In the genomic region with DNA sequence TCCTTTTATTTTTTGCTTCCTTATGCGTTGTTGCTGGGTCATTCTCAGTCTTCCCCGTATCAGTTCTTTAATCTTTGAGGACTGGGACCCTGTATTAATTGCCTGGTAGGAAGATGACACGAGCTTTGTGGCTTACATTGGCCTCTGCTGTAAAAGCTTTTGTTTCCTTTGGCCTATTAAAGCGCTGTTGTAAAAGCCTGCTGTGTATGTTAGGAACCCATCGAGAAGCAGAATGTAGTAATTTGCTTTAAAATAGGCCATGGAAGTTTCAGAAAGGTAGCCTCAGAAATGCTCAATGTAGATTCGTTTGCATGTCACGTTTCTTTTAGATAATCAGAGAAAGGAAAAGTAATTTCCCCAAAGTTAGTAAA, we compare ENCODE assay signal across 8 cellular contexts.
DNase-seq lines count a peak whose midpoint lies in the region; ATAC-seq and TF ChIP-seq lines count a peak whose summit lies in the region.

No MANE protein-coding gene starts in this region.

- H3K79me2 ChIP-seq in PC-9 (ENCODE audit: low read depth) = no peaks in the 10 kb centered on the region

- POLR2A ChIA-PET in PC-9 (lab: Charles Lee; ENCODE audit: unreplicated experiment) = interaction anchor here (0.6 to 0.7 kb wide), 3 partner anchors 95 to 325 kb away, joined by 3 to 6 read pairs (median 4); no protein-coding TSS in a partner anchor

- peaks cover 34% of the 10 kb centered on the region for H3F3A ChIP-seq in PC-9 (ENCODE audit: insufficient read depth, low read depth)

- H3K4me1 ChIP-seq in BLaER1 (peaks cover 26% of the 10 kb centered on the region), PC-9 (replicated peaks; ENCODE audit: insufficient read depth) (peaks cover 28% of the 10 kb centered on the region), esophagus muscularis mucosa (peaks cover 24 to 44% (median 38%) of the 10 kb centered on the region in 4 donors), ovary (ENCODE audit: insufficient read depth) (peaks cover 3% of the 10 kb centered on the region)

- intact Hi-C loops in PC-9 (cut with micrococcal nuclease; ENCODE audit: unreplicated experiment) (loop anchor here (1.0 to 10.0 kb wide), 5 partner anchors 180 to 1622 kb away; partner anchors contain the start of gene N4BP2L2), esophagus muscularis mucosa (cut with DNase I) (loop anchor here (5.0 kb wide), 1 partner anchor 191 kb away; no protein-coding TSS in a partner anchor), ovary (cut with DNase I) (loop anchor here in 2 of 4 donors (2.0 to 10.0 kb wide), 4 partner anchors 182 to 956 kb away; partner anchors contain the start of gene PDS5B (in 2 of the 2))

- H3K27ac ChIP-seq in BLaER1 = peak overlapping the region; percentile 98
- peak overlapping the region; percentile 99 for H3K27ac ChIP-seq in PC-9
- peak overlapping the region; percentile 91 to 95 (median 92) for H3K27ac ChIP-seq in esophagus muscularis mucosa (replicated peaks in 1 of 4)
- peak overlapping the region; percentile 92 to 96 for H3K27ac ChIP-seq in ovary

- TF ChIP-seq CTCF in PC-9 (conservative IDR thresholded peaks at IDR 0.05) (no peak), esophagus muscularis mucosa (IDR thresholded peaks at IDR 0.05) (no peak), ovary (IDR thresholded peaks at IDR 0.05) (no peak)

- TF ChIP-seq POLR2A in esophagus muscularis mucosa (IDR thresholded peaks at IDR 0.05; ENCODE audit: low read depth) = no peak
- no peak for TF ChIP-seq POLR2A in ovary (IDR thresholded peaks at IDR 0.05)

- H3K9ac ChIP-seq in BLaER1 = peak overlapping the region; percentile 93

- no TSS peak for BruUV-seq in PC-9 (replicated peaks; lab: Mats Ljungman, UMichigan)

- ATAC-seq in GM21515 (IDR thresholded peaks at IDR 0.05; ENCODE audit: unreplicated experiment) (peak; percentile 7), GM21367 (IDR thresholded peaks at IDR 0.05; ENCODE audit: unreplicated experiment) (no peak)

- no peaks in the 10 kb centered on the region for H4K20me1 ChIP-seq in BLaER1
- no peaks in the 10 kb centered on the region for H4K20me1 ChIP-seq in PC-9 (ENCODE audit: insufficient read depth)

- H3K4me2 ChIP-seq in BLaER1 = peak overlapping the region; percentile 75
- H3K4me2 ChIP-seq in PC-9 = peak overlapping the region; percentile 89

- H3K36me3 ChIP-seq in BLaER1 = no peaks in the 10 kb centered on the region
- H3K36me3 ChIP-seq in PC-9 (ENCODE audit: low read depth) = no peaks in the 10 kb centered on the region
- H3K36me3 ChIP-seq in esophagus muscularis mucosa = no peaks in the 10 kb centered on the region
- no peaks in the 10 kb centered on the region for H3K36me3 ChIP-seq in ovary

- WGBS in esophagus muscularis mucosa = 5% methylated on average over 7 of the region's 7 CpGs
- WGBS in ovary, 3 donors = 1 to 3% (median 1%) methylated on average over 7 of the region's 7 CpGs

- TF ChIP-seq EP300 in esophagus muscularis mucosa (IDR thresholded peaks at IDR 0.05) (no peak), ovary (IDR thresholded peaks at IDR 0.05) (no peak)

- CTCF ChIA-PET in PC-9 (lab: Charles Lee) = interaction anchor here (0.6 to 1.5 kb wide), 4 partner anchors 181 to 1632 kb away, joined by 3 to 4 read pairs (median 3); no protein-coding TSS in a partner anchor

- H3K27me3 ChIP-seq in BLaER1 (no peaks in the 10 kb centered on the region), PC-9 (ENCODE audit: insufficient read depth, low read depth) (no peaks in the 10 kb centered on the region), esophagus muscularis mucosa (no peaks in the 10 kb centered on the region), ovary (no peaks in the 10 kb centered on the region)

- H3K4me3 ChIP-seq in BLaER1 (peak overlapping the region; percentile 67), PC-9 (peak overlapping the region; percentile 73), esophagus muscularis mucosa (peak overlapping the region; percentile 49 to 58 (median 57)), ovary (peak overlapping the region; percentile 38)

- DNase-seq in PC-9 (no peak), esophagus muscularis mucosa (ENCODE audit: extremely low spot score) (no peak), ovary (no peak), NCI-H1048 (lab: John Stamatoyannopoulos, UW) (no peak), AG20443 (ENCODE audit: low spot score) (no peak)

- no peaks in the 10 kb centered on the region for H3K9me2 ChIP-seq in PC-9 (ENCODE audit: insufficient read depth)

- H2AFZ ChIP-seq in PC-9 = peak overlapping the region; percentile 94

- no peaks in the 10 kb centered on the region for H3K9me3 ChIP-seq in BLaER1
- no peaks in the 10 kb centered on the region for H3K9me3 ChIP-seq in PC-9 (ENCODE audit: insufficient read depth, low read depth)
- H3K9me3 ChIP-seq in esophagus muscularis mucosa = no peaks in the 10 kb centered on the region
- H3K9me3 ChIP-seq in ovary = no peaks in the 10 kb centered on the region
